8 cellular contexts compared by ENCODE assay signal in genomic region chr6:26199773-26200728, GRCh38.
A peak's percentile ranks its signal among the peaks of the same experiment; 100 is the strongest.
DNase-seq lines count a peak whose midpoint lies in the region; ATAC-seq and TF ChIP-seq lines count a peak whose summit lies in the region.

No MANE protein-coding gene starts in this region.

- no peaks in the 10 kb centered on the region for H3K27me3 ChIP-seq in mononuclear cell (ENCODE audit: insufficient read depth, low read length)

- no peak for ATAC-seq in HG02588 (IDR thresholded peaks at IDR 0.05; ENCODE audit: unreplicated experiment)

- peak overlapping the region; percentile 96 for H3K27ac Mint-ChIP-seq in chondrocyte (ENCODE audit: unreplicated experiment)

- TF ChIP-seq CTCF in chondrocyte (IDR thresholded peaks at IDR 0.05) (no peak), GM10266 (IDR thresholded peaks at IDR 0.05; ENCODE audit: control insufficient read depth, insufficient read depth, low read depth, missing control alignments) (no peak)

- H3K4me1 ChIP-seq in mononuclear cell (ENCODE audit: insufficient read depth, low read length), result peaks cover 40% of the 10 kb centered on the region

- DNase-seq in NCI-H345 treated with DMSO at 0.1 percent for 48 hours (lab: John Stamatoyannopoulos, UW; ENCODE audit: unreplicated experiment) (peak; percentile 81), NCI-H345 (lab: John Stamatoyannopoulos, UW) (no peak), NOMO-1 treated with DMSO at 0.1 percent for 48 hours (lab: John Stamatoyannopoulos, UW; ENCODE audit: unreplicated experiment) (peak; percentile 69), chondrocyte (ENCODE audit: low spot score) (no peak), GM10266 (ENCODE audit: extremely low spot score) (no peak), NCI-H2107 (lab: John Stamatoyannopoulos, UW) (no peak)

- H3K27me3 Mint-ChIP-seq in chondrocyte (ENCODE audit: low read depth), result no peaks in the 10 kb centered on the region

- H3K4me1 Mint-ChIP-seq in chondrocyte (ENCODE audit: low read depth), result peaks cover 47% of the 10 kb centered on the region

- peak overlapping the region; percentile 91 for H3K4me3 ChIP-seq in mononuclear cell (ENCODE audit: low read length)

- H3K36me3 Mint-ChIP-seq in chondrocyte (ENCODE audit: low read depth), result no peaks in the 10 kb centered on the region

- no peaks in the 10 kb centered on the region for H3K9me3 Mint-ChIP-seq in chondrocyte (ENCODE audit: low read depth)

- no peaks in the 10 kb centered on the region for H3K9me3 ChIP-seq in mononuclear cell (ENCODE audit: low read depth, low read length)

- H3K4me3 Mint-ChIP-seq in chondrocyte (ENCODE audit: unreplicated experiment), result peak overlapping the region; percentile 83

Comparison
In these comparisons a context has a peak if more than half of its experiments do, and no peak if none do; other contexts are left out.
1. DNase-seq: peak in NCI-H345 treated with DMSO at 0.1 percent for 48 hours (single experiment) and NOMO-1 treated with DMSO at 0.1 percent for 48 hours (single experiment); none in NCI-H345 (single experiment), chondrocyte (single experiment), GM10266 (single experiment) and NCI-H2107 (single experiment).